Comparison of ENCODE assay signal across 15 cellular contexts in the genomic region with DNA sequence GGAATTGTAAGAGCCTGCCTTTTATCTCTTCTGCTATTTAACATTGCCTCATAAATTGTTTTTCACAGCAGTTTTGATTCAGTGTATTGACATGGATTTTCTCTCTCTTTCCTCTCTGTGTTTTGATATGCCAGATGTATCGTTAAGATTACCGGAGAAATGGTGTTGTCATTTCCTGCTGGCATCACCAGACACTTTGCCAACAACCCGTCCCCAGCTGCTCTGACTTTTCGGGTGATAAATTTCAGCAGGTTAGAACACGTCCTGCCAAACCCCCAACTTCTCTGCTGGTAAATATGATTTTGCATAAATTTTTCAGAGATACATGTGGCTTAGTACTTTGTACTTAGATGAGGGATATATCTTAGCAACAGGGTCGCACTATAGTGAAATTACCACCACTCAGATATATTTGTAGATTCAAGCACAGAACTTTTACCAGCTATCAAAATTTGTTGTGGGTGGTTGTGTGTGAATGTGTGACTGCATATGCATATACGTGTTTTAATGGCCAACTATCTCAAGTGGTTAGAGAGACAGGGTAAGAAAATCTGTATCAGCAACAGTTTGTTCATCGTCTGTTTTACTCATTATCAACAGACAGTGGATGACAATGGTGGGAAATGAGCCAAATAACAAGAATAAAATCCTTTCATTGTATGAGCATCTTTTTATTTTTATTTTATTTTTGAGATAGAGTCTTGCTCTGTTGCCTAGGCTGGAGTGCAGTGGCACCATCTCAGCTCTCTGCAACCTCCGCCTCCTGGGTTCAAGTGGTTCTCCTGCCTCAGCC. TPM values are rescaled to one million over a fixed set of nuclear protein-coding genes. Genes with fewer than 3 reads are reported as not detected.
DNase-seq lines count a peak whose midpoint lies in the region; ATAC-seq, FAIRE-seq and TF ChIP-seq lines count a peak whose summit lies in the region.
"Had no signal": no experiment of that assay in that cellular context is flagged by ENCODE, and none has a peak within 500 bp of the region (broad histone marks: within the 10 kb centered on the region; RNA-seq: fewer than 3 reads in every experiment).

No MANE protein-coding gene starts in this region.

- POLR2A ChIA-PET in CD4-positive, alpha-beta memory T cell (lab: Charles Lee; ENCODE audit: partially characterized antibody): interaction anchor here (0.8 kb wide), 1 partner anchor 9 kb away, joined by 3 read pairs; no protein-coding TSS in a partner anchor

- no peaks in the 10 kb centered on the region for H3K27me3 ChIP-seq in CD4-positive, alpha-beta memory T cell (ENCODE audit: insufficient read depth, low read length)
- H3K27me3 ChIP-seq in bronchial epithelial cell (ENCODE audit: control insufficient read depth, insufficient read depth, low read length) (no peaks in the 10 kb centered on the region), body of pancreas (no peaks in the 10 kb centered on the region)
- H3K27me3 ChIP-seq: SJSA1 had no signal

- no peak for FAIRE-seq in bronchial epithelial cell (lab: Jason Lieb, UNC)

- H3K27ac Mint-ChIP-seq in CD4-positive, alpha-beta memory T cell: peak overlapping the region in 4 of 7 donors; percentile 2 to 78 (median 58)
- H3K27ac Mint-ChIP-seq: stimulated activated memory B cell treated with anti-CD40 and anti-IgM and Interleukin-4, amounts not matched to agents 10 μg/mL and 1 μg/mL and 100 μg/mL, for 72 hours had no signal

- peak; percentile 31 for DNase-seq in A172 (ENCODE audit: low spot score)
- peak in 3 of 5 donors; percentile 9 to 36 (median 18) for DNase-seq in CD4-positive, alpha-beta memory T cell
- DNase-seq in NCI-H526 treated with DMSO at 0.1 percent for 48 hours (lab: John Stamatoyannopoulos, UW): peak; percentile 75
- DNase-seq in bronchial epithelial cell (ENCODE audit: low read depth): peak; percentile 79
- DNase-seq in NK-92 (lab: John Stamatoyannopoulos, UW; ENCODE audit: unreplicated experiment): no peak
- DNase-seq in body of pancreas: no peak
- no peak for DNase-seq in D341Med (ENCODE audit: low spot score)
- DNase-seq: activated CD8-positive, alpha-beta memory T cell treated with anti-CD3 and anti-CD28 coated beads, Interleukin-2, amount 50 U/mL, for 4 hours; HCEC 1CT; NCI-H1930 had no signal

- peaks cover 2 to 7% of the 10 kb centered on the region in 2 donors for H3K27me3 Mint-ChIP-seq in CD4-positive, alpha-beta memory T cell

- no peak for TF ChIP-seq POLR2A in body of pancreas (IDR thresholded peaks at IDR 0.05)

- ATAC-seq in HG02938 (IDR thresholded peaks at IDR 0.05; ENCODE audit: unreplicated experiment): no peak
- ATAC-seq in body of pancreas: no peak
- ATAC-seq: stimulated activated memory B cell treated with anti-CD40 and anti-IgM and Interleukin-4, amounts not matched to agents 10 μg/mL and 1 μg/mL and 100 μg/mL, for 72 hours had no signal

- H3K36me3 Mint-ChIP-seq in CD4-positive, alpha-beta memory T cell: no peaks in the 10 kb centered on the region
- H3K36me3 Mint-ChIP-seq: stimulated activated memory B cell treated with anti-CD40 and anti-IgM and Interleukin-4, amounts not matched to agents 10 μg/mL and 1 μg/mL and 100 μg/mL, for 72 hours had no signal

- no peak overlapping the region for H3K4me3 ChIP-seq in CD4-positive, alpha-beta memory T cell (ENCODE audit: low read length in 2 of 2)
- H3K4me3 ChIP-seq in bronchial epithelial cell (ENCODE audit: low read depth, low read length) (no peak overlapping the region), body of pancreas (no peak overlapping the region)
- H3K4me3 ChIP-seq: SJSA1, smooth muscle cell had no signal

- intact Hi-C loops in CD4-positive, alpha-beta memory T cell (cut with micrococcal nuclease): loop anchor here (5.0 kb wide), 1 partner anchor 282 kb away; no protein-coding TSS in a partner anchor
- intact Hi-C loops in body of pancreas (cut with DNase I): no loop called here

- no peaks in the 10 kb centered on the region for H3K36me3 ChIP-seq in CD4-positive, alpha-beta memory T cell (ENCODE audit: insufficient read depth, low read length)
- no peaks in the 10 kb centered on the region for H3K36me3 ChIP-seq in bronchial epithelial cell (ENCODE audit: control insufficient read depth, insufficient read depth, low read length)
- no peaks in the 10 kb centered on the region for H3K36me3 ChIP-seq in body of pancreas (replicated peaks in 1 of 2; ENCODE audit: insufficient read depth in 1 of 2, low read depth in 2 of 2)
- H3K36me3 ChIP-seq: SJSA1 had no signal

- H3K4me3 Mint-ChIP-seq in CD4-positive, alpha-beta memory T cell: peak overlapping the region in 4 of 8 donors; percentile 0 to 22 (median 15)
- H3K4me3 Mint-ChIP-seq: stimulated activated memory B cell treated with anti-CD40 and anti-IgM and Interleukin-4, amounts not matched to agents 10 μg/mL and 1 μg/mL and 100 μg/mL, for 72 hours had no signal

- no peaks in the 10 kb centered on the region for H3K9me3 ChIP-seq in CD4-positive, alpha-beta memory T cell (ENCODE audit: control insufficient read depth in 1 of 2, low read length in 2 of 2)
- H3K9me3 ChIP-seq in body of pancreas: no peaks in the 10 kb centered on the region
- H3K9me3 ChIP-seq: SJSA1 had no signal

- TF ChIP-seq CTCF in bronchial epithelial cell (IDR thresholded peaks at IDR 0.05; ENCODE audit: insufficient read depth, low read length, severe bottlenecking): no peak
- TF ChIP-seq CTCF in body of pancreas (IDR thresholded peaks at IDR 0.05): no peak

- CTCF ChIA-PET in CD4-positive, alpha-beta memory T cell (lab: Charles Lee; ENCODE audit: partially characterized antibody): interaction anchor here (0.5 kb wide), 1 partner anchor 406 kb away, joined by 3 read pairs; a partner anchor contains a TSS

- no peak overlapping the region for H3K27ac ChIP-seq in CD4-positive, alpha-beta memory T cell (ENCODE audit: low read depth, low read length)
- H3K27ac ChIP-seq in body of pancreas: no peak overlapping the region
- H3K27ac ChIP-seq: HL-60, SJSA1 had no signal

- WGBS in body of pancreas, 2 donors: 58 to 67% methylated on average over 9 of the region's 9 CpGs

- H3K9me3 Mint-ChIP-seq in CD4-positive, alpha-beta memory T cell: peaks cover 0 to 2% (median 0%) of the 10 kb centered on the region in 8 donors
- H3K9me3 Mint-ChIP-seq: stimulated activated memory B cell treated with anti-CD40 and anti-IgM and Interleukin-4, amounts not matched to agents 10 μg/mL and 1 μg/mL and 100 μg/mL, for 72 hours had no signal

- H3K4me1 Mint-ChIP-seq in CD4-positive, alpha-beta memory T cell: peaks cover 9 to 18% (median 15%) of the 10 kb centered on the region in 4 donors

- H3K4me1 ChIP-seq in CD4-positive, alpha-beta memory T cell (ENCODE audit: insufficient read depth, low read length): no peaks in the 10 kb centered on the region
- no peaks in the 10 kb centered on the region for H3K4me1 ChIP-seq in body of pancreas

RNA-seq across cellular contexts. Expression of a gene that starts 22.9 kb away (rescaled TPM):
- not detected in 2 replicates for total RNA-seq in A172 (2014; rRNA removed; shearing (Covaris generic))
- total RNA-seq in CD4-positive, alpha-beta memory T cell: not detected
- polyA plus RNA-seq in CD4-positive, alpha-beta memory T cell: not detected
- total RNA-seq in bronchial epithelial cell (not detected in 2 replicates), body of pancreas (not detected)
- total RNA-seq: SJSA1 had no signal
- polyA plus RNA-seq: smooth muscle cell had no signal

Comparison
In these comparisons a context has a peak if more than half of its experiments do, and no peak if none do; other contexts are left out.
1. DNase-seq: peak in A172 (single experiment), CD4-positive, alpha-beta memory T cell (3 of 5), NCI-H526 treated with DMSO at 0.1 percent for 48 hours (single experiment) and bronchial epithelial cell (single experiment); none in NK-92 (single experiment), body of pancreas (0 of 4) and D341Med (single experiment).